ENCODE assay signal across 5 cellular contexts in the genomic region with DNA sequence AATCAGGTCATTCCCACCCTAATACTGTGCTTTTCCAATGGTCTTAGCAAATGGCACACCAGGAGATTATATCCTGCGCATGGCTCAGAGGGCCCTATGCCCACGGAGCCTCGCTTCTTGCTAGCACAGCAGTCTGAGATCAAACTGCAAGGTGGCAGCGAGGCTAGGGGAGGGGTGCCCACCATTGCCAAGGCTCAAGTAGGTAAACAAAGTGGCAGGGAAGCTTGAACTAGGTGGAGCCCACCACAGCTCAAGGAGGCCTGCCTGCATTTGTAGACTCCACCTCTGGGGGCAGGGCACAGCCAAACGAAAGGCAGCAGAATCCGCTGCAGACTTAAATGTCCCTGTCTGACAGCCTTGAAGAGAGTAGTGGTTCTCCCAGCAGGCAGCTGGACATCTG. TPM values are rescaled to one million over a fixed set of nuclear protein-coding genes. Genes with fewer than 3 reads are reported as not detected.
"Had no signal": no experiment of that assay in that cellular context is flagged by ENCODE, and none has a peak within 500 bp of the region (broad histone marks: within the 10 kb centered on the region; RNA-seq: fewer than 3 reads in every experiment).

No MANE protein-coding gene starts in this region.

RNA-seq across cellular contexts. Expression of a gene that starts 23.5 kb away (rescaled TPM):
- total RNA-seq: HepG2, HT-29, HT1080, K562 had no signal
- polyA plus RNA-seq: HepG2, IgD-negative memory B cell, K562 had no signal
